In the genomic region with DNA sequence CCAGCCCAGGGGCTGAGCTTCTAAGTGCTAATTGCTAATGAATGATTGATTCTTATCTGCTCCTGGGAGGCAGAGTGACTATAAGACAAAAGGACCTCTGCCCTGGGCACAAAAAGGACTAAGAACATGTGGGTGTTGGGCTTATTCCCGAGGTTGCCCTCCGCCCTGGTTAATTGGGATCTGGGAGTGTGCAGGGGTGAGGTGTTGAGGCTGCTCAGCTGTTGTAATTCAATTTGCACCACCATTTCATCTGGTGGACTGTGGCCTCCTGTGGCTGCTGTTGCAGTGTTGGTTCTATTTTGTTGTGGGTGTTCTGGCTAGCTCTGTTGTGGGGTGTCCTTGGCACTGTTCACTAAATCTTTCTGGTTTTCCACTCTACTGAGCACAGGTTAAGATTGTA, we compare ENCODE assay signal across 1 cellular context.
TF ChIP-seq lines count a peak whose summit lies in the region.

No MANE protein-coding gene starts in this region.

TF ChIP-seq in HepG2, 621 proteins besides CTCF, POLR2A, EP300 and RAD21:
- TF ChIP-seq ZBTB8A (CRISPR knock-in tag; IDR thresholded peaks at IDR 0.05; ENCODE audit: borderline replicate concordance, low read depth) (no peak), ZSCAN25 (CRISPR knock-in tag; IDR thresholded peaks at IDR 0.05) (0 out of 2 replicates have a peak, but pooled peaks have one; percentile 52)
